16 cellular contexts compared by ENCODE assay signal in the genomic region with DNA sequence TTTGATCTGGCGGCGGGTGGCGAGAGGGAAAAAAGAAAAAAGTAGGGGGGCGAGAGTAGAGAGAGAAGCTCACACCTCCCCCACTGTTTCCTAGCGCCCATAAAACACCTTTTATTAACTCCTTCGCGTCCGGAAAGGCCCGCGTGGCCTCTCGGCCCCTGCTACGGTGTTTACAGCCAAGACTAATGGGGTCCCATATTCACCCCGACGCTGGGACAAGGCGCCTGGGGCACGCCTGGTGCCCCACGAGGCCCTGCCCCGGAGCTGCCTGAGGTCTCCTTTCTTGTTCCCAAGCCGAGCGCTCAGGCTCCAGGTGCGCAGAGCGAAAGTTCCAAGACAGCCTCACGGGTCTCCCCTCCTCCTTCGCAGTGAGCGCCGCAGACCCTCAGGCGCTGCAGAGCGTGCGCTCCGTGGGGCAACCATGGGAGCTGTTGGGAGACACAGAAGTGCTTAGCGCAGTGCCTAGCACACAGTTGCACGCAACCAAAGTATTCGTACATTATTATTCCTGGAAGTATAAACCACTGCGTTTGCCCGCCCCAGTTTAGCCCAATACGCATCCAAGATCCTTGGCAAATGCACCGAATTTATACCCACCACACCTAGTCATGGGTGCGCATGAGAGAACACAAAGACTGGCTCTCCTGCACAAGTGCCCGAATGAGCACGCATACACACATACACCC. TPM values are rescaled to one million over a fixed set of nuclear protein-coding genes. Genes with fewer than 3 reads are reported as not detected.
A peak's percentile ranks its signal among the peaks of the same experiment; 100 is the strongest.
DNase-seq lines count a peak whose midpoint lies in the region; ATAC-seq and TF ChIP-seq lines count a peak whose summit lies in the region.
"Had no signal": no experiment of that assay in that cellular context is flagged by ENCODE, and none has a peak within 500 bp of the region (broad histone marks: within the 10 kb centered on the region; RNA-seq: fewer than 3 reads in every experiment).

No MANE protein-coding gene starts in this region.

- no peak overlapping the region for H3K27ac Mint-ChIP-seq in activated CD8-positive, alpha-beta memory T cell treated with anti-CD3 and anti-CD28 coated beads, Interleukin-2, amount 10 ng/mL, durations not matched to agents 7 days and 5 days
- no peak overlapping the region for H3K27ac Mint-ChIP-seq in T-cell
- H3K27ac Mint-ChIP-seq: natural killer cell had no signal

- H3K27me3 Mint-ChIP-seq in activated CD8-positive, alpha-beta memory T cell treated with anti-CD3 and anti-CD28 coated beads, Interleukin-2, amount 10 ng/mL, durations not matched to agents 7 days and 5 days: peaks cover 90% of the 10 kb centered on the region
- peaks cover 76 to 88% of the 10 kb centered on the region in 2 donors for H3K27me3 Mint-ChIP-seq in T-cell

- H3K27ac ChIP-seq in rectal smooth muscle tissue (ENCODE audit: low read depth, low read length) (peak overlapping the region; percentile 96), esophagus muscularis mucosa (replicated peaks in 1 of 4) (no peak overlapping the region)
- H3K27ac ChIP-seq: A549, tibial artery had no signal

- no peak overlapping the region for H3K9ac ChIP-seq in iPS-15b (ENCODE audit: low read depth, low read length)
- H3K9ac ChIP-seq in rectal smooth muscle tissue (ENCODE audit: low read length): no peak overlapping the region

- peaks cover 19% of the 10 kb centered on the region for H3K4me1 Mint-ChIP-seq in activated CD8-positive, alpha-beta memory T cell treated with anti-CD3 and anti-CD28 coated beads, Interleukin-2, amount 10 ng/mL, durations not matched to agents 7 days and 5 days
- peaks cover 55 to 59% (median 56%) of the 10 kb centered on the region in 3 donors for H3K4me1 Mint-ChIP-seq in T-cell

- H3K9me3 ChIP-seq in iPS-15b (ENCODE audit: control insufficient read depth, insufficient read depth, low read length) (no peaks in the 10 kb centered on the region), esophagus muscularis mucosa (no peaks in the 10 kb centered on the region)
- H3K9me3 ChIP-seq: A549, tibial artery had no signal

- TF ChIP-seq CTCF in esophagus muscularis mucosa (IDR thresholded peaks at IDR 0.05): no peak

- no peak for TF ChIP-seq POLR2A in esophagus muscularis mucosa (IDR thresholded peaks at IDR 0.05; ENCODE audit: low read depth)

- CTCF ChIA-PET in activated CD8-positive, alpha-beta memory T cell treated with anti-CD3 and anti-CD28 coated beads, Interleukin-2, amount 10 ng/mL, durations not matched to agents 7 days and 5 days (lab: Charles Lee): interaction anchor here (1.1 to 1.2 kb wide), 2 partner anchors 11 to 17 kb away, joined by 3 read pairs; no protein-coding TSS in a partner anchor
- CTCF ChIA-PET in T-cell (lab: Charles Lee): no interaction called here

- H3K27me3 ChIP-seq in iPS-15b (ENCODE audit: control insufficient read depth, insufficient read depth, low read length) (peaks cover 98% of the 10 kb centered on the region), rectal smooth muscle tissue (ENCODE audit: control insufficient read depth, insufficient read depth, low read length) (peaks cover 44% of the 10 kb centered on the region), esophagus muscularis mucosa (peaks cover 22 to 100% (median 77%) of the 10 kb centered on the region in 4 donors)

- TF ChIP-seq EP300 in esophagus muscularis mucosa (IDR thresholded peaks at IDR 0.05): no peak

- H3K36me3 ChIP-seq in iPS-15b (ENCODE audit: control insufficient read depth, insufficient read depth, low read length) (no peaks in the 10 kb centered on the region), rectal smooth muscle tissue (ENCODE audit: control insufficient read depth, insufficient read depth, low read length) (peaks cover 2% of the 10 kb centered on the region), esophagus muscularis mucosa (no peaks in the 10 kb centered on the region)
- H3K36me3 ChIP-seq: tibial artery had no signal

- H3K4me1 ChIP-seq in iPS-15b (ENCODE audit: control insufficient read depth, insufficient read depth, low read length) (peaks cover 7% of the 10 kb centered on the region), rectal smooth muscle tissue (ENCODE audit: control insufficient read depth, insufficient read depth, low read length) (peaks cover 21% of the 10 kb centered on the region), esophagus muscularis mucosa (peaks cover 52 to 66% (median 55%) of the 10 kb centered on the region in 4 donors)

- no peak overlapping the region for H3K4me3 Mint-ChIP-seq in activated CD8-positive, alpha-beta memory T cell treated with anti-CD3 and anti-CD28 coated beads, Interleukin-2, amount 10 ng/mL, durations not matched to agents 7 days and 5 days
- H3K4me3 Mint-ChIP-seq in T-cell: peak overlapping the region in 2 of 3 donors; percentile 28 to 76

- WGBS in esophagus muscularis mucosa: 9% methylated on average over 38 of the region's 40 CpGs

- H3K9me3 Mint-ChIP-seq in activated CD8-positive, alpha-beta memory T cell treated with anti-CD3 and anti-CD28 coated beads, Interleukin-2, amount 10 ng/mL, durations not matched to agents 7 days and 5 days (ENCODE audit: low read depth): no peaks in the 10 kb centered on the region
- H3K9me3 Mint-ChIP-seq in T-cell: no peaks in the 10 kb centered on the region
- H3K9me3 Mint-ChIP-seq: natural killer cell had no signal

- H3K36me3 Mint-ChIP-seq in activated CD8-positive, alpha-beta memory T cell treated with anti-CD3 and anti-CD28 coated beads, Interleukin-2, amount 10 ng/mL, durations not matched to agents 7 days and 5 days: no peaks in the 10 kb centered on the region
- no peaks in the 10 kb centered on the region for H3K36me3 Mint-ChIP-seq in T-cell
- H3K36me3 Mint-ChIP-seq: natural killer cell had no signal

- DNase-seq in activated CD8-positive, alpha-beta memory T cell treated with anti-CD3 and anti-CD28 coated beads, Interleukin-2, amount 50 U/mL, for 48 hours: peak; percentile 58
- DNase-seq in activated CD8-positive, alpha-beta memory T cell treated with anti-CD3 and anti-CD28 coated beads, Interleukin-2, amount 10 ng/mL, durations not matched to agents 7 days and 5 days: no peak
- DNase-seq in T-cell (no peak), esophagus muscularis mucosa (ENCODE audit: extremely low spot score) (no peak), amniotic stem cell (lab: John Stamatoyannopoulos, UW) (no peak)
- DNase-seq: activated CD4-positive, alpha-beta T cell treated with anti-CD3 and anti-CD28 coated beads for 48 hours; activated gamma-delta T cell treated with Interleukin-2 at 50 U/mL for 16 hours; natural killer cell; NCI-H1092; NCI-H345; OCI-M1; tibial artery had no signal

- H3K4me3 ChIP-seq in iPS-15b (ENCODE audit: low read depth, low read length) (peak overlapping the region; percentile 48), rectal smooth muscle tissue (ENCODE audit: low read length) (peak overlapping the region; percentile 77), esophagus muscularis mucosa (peak overlapping the region in 2 of 4 donors; percentile 10 to 12)
- H3K4me3 ChIP-seq: A549, tibial artery had no signal

- no peak for ATAC-seq in activated CD8-positive, alpha-beta memory T cell treated with anti-CD3 and anti-CD28 coated beads, Interleukin-2, amount 10 ng/mL, durations not matched to agents 7 days and 5 days
- ATAC-seq in T-cell (replicated peaks in 1 of 4): no peak
- no peak for ATAC-seq in HG02852 (IDR thresholded peaks at IDR 0.05; ENCODE audit: unreplicated experiment)
- ATAC-seq: A549, natural killer cell had no signal

- intact Hi-C loops in esophagus muscularis mucosa (cut with DNase I): no loop called here

- POLR2A ChIA-PET in T-cell (lab: Charles Lee): no interaction called here

RNA-seq across cellular contexts. Expression of a gene that starts 4.3 kb away (rescaled TPM):
- total RNA-seq in activated CD8-positive, alpha-beta memory T cell treated with anti-CD3 and anti-CD28 coated beads, Interleukin-2, amount 10 ng/mL, durations not matched to agents 7 days and 5 days: not detected
- total RNA-seq in T-cell: not detected
- not detected for total RNA-seq in esophagus muscularis mucosa
- total RNA-seq: natural killer cell had no signal

RNA-seq across cellular contexts. Expression of a gene that starts 27.9 kb away (rescaled TPM):
- total RNA-seq in activated CD8-positive, alpha-beta memory T cell treated with anti-CD3 and anti-CD28 coated beads, Interleukin-2, amount 10 ng/mL, durations not matched to agents 7 days and 5 days: 10 to 100 TPM; 40.3 to 42.7 TPM
- total RNA-seq in T-cell: 10 to 100 TPM; 32.5 to 48.4 (median 38.1) TPM
- total RNA-seq in esophagus muscularis mucosa: 10 to 100 TPM; 34.9 to 54.9 (median 46.2) TPM
